8 cellular contexts compared by ENCODE assay signal in genomic region chr1:205630651-205631009, GRCh38. TPM values are rescaled to one million over a fixed set of nuclear protein-coding genes. Genes with fewer than 3 reads are reported as not detected.
A peak's percentile ranks its signal among the peaks of the same experiment; 100 is the strongest.
DNase-seq lines count a peak whose midpoint lies in the region; ATAC-seq and TF ChIP-seq lines count a peak whose summit lies in the region.

No MANE protein-coding gene starts in this region.

- H3K27ac ChIP-seq in SJSA1 (peak overlapping the region; percentile 92), fibroblast of lung (ENCODE audit: insufficient read depth, low read length) (peak overlapping the region; percentile 97), psoas muscle (peak overlapping the region; percentile 98)

- 19 to 22% (median 20%) methylated on average over 3 of the region's 3 CpGs for WGBS in psoas muscle, 3 donors

- peaks cover 16% of the 10 kb centered on the region for H3K4me1 ChIP-seq in SJSA1 (replicated peaks)
- peaks cover 9% of the 10 kb centered on the region for H3K4me1 ChIP-seq in fibroblast of lung (ENCODE audit: control insufficient read depth, extremely low read depth, insufficient read depth, low read length)
- H3K4me1 ChIP-seq in psoas muscle, result peaks cover 42% of the 10 kb centered on the region

- ATAC-seq in psoas muscle (no peak), HG03135 (IDR thresholded peaks at IDR 0.05; ENCODE audit: unreplicated experiment) (no peak), HG03457 (IDR thresholded peaks at IDR 0.05; ENCODE audit: unreplicated experiment) (no peak)

- H3K4me3 ChIP-seq in SJSA1, result peak overlapping the region; percentile 94
- H3K4me3 ChIP-seq in fibroblast of lung (replicated peaks in 1 of 4; ENCODE audit: control extremely low read depth in 1 of 4, insufficient read depth in 1 of 4, low read depth in 3 of 4, low read length in 4 of 4), result peak overlapping the region; percentile 68 to 88 (median 83)
- peak overlapping the region; percentile 80 for H3K4me3 ChIP-seq in psoas muscle

- peak overlapping the region; percentile 94 for H3K9ac ChIP-seq in fibroblast of lung (ENCODE audit: insufficient read depth, low read length)

- H2AFZ ChIP-seq in fibroblast of lung (ENCODE audit: low read length), result no peak overlapping the region

- no peak for TF ChIP-seq CTCF in fibroblast of lung (conservative IDR thresholded peaks at IDR 0.05 in 1 of 2, IDR thresholded peaks at IDR 0.05 in 1 of 2; ENCODE audit: low read depth in 1 of 2, low read length in 2 of 2)
- no peak for TF ChIP-seq CTCF in psoas muscle (IDR thresholded peaks at IDR 0.05)

- peaks cover 46% of the 10 kb centered on the region for H3K79me2 ChIP-seq in fibroblast of lung (ENCODE audit: control insufficient read depth, insufficient read depth, low read length)

- no peaks in the 10 kb centered on the region for H3K27me3 ChIP-seq in SJSA1 (replicated peaks)
- no peaks in the 10 kb centered on the region for H3K27me3 ChIP-seq in fibroblast of lung (ENCODE audit: control insufficient read depth, insufficient read depth, low read length)
- H3K27me3 ChIP-seq in psoas muscle (ENCODE audit: insufficient read depth in 3 of 3, low read length in 2 of 3), result no peaks in the 10 kb centered on the region

- DNase-seq in ELR (ENCODE audit: low read depth) (peak; percentile 14), SJSA1 (ENCODE audit: low read depth in 1 of 2, low spot score in 2 of 2) (no peak), fibroblast of lung (ENCODE audit: low read depth in 2 of 2) (no peak), psoas muscle (no peak), NCI-H1436 (lab: John Stamatoyannopoulos, UW) (no peak), SW 1271 (lab: John Stamatoyannopoulos, UW) (no peak)

- peak overlapping the region; percentile 67 for H3K4me2 ChIP-seq in fibroblast of lung (ENCODE audit: extremely low read depth, insufficient read depth, low read length)

- H4K20me1 ChIP-seq in fibroblast of lung (ENCODE audit: control insufficient read depth, extremely low read depth, insufficient read depth, low read length), result no peaks in the 10 kb centered on the region

- intact Hi-C loops in psoas muscle (cut with DNase I), result loop anchor here (5.0 kb wide), 1 partner anchor 38 kb away; no protein-coding TSS in a partner anchor

- H3K36me3 ChIP-seq in SJSA1 (peaks cover 7% of the 10 kb centered on the region), fibroblast of lung (ENCODE audit: control insufficient read depth, insufficient read depth, low read length) (no peaks in the 10 kb centered on the region), psoas muscle (ENCODE audit: insufficient read depth in 1 of 2, low read depth in 1 of 2) (peaks cover 0 to 5% of the 10 kb centered on the region in 2 donors)

- H3K9me3 ChIP-seq in SJSA1 (replicated peaks) (no peaks in the 10 kb centered on the region), fibroblast of lung (ENCODE audit: control insufficient read depth, insufficient read depth, low read depth, low read length) (no peaks in the 10 kb centered on the region), psoas muscle (no peaks in the 10 kb centered on the region)

RNA-seq across cellular contexts. Expression of gene ELK4, which starts 1.2 kb away (rescaled TPM):
- 11.6 and 18.4 TPM in 2 replicates for total RNA-seq in SJSA1 (2014; rRNA removed; shearing (Covaris generic))
- total RNA-seq in fibroblast of lung (11.0 and 11.7 TPM in 2 replicates), psoas muscle (10 to 100 TPM; 34.4 to 67.8 (median 43.7) TPM)
- polyA plus RNA-seq in fibroblast of lung (8.0 and 11.8 TPM in 2 replicates), psoas muscle (10 to 100 TPM in 2 of 3 donors, 1 to 10 TPM in 1; 5.5 to 18.6 (median 11.2) TPM)
- polyA plus RNA-seq in fibroblast of lung (2012), result 6.4 and 9.6 TPM in 2 replicates
- polyA minus RNA-seq in fibroblast of lung (ENCODE audit: low replicate concordance), result 12.7 and 16.9 TPM in 2 replicates

RNA-seq across cellular contexts. Expression of gene SLC45A3, which starts 49.7 kb away (rescaled TPM):
- total RNA-seq in SJSA1 (2014; rRNA removed; shearing (Covaris generic)), result 2.0 and 2.4 TPM in 2 replicates
- 1.5 and 2.3 TPM in 2 replicates for total RNA-seq in fibroblast of lung
- polyA plus RNA-seq in fibroblast of lung, result 0.90 and 1.1 TPM in 2 replicates
- 0.82 and 1.1 TPM in 2 replicates for polyA plus RNA-seq in fibroblast of lung (2012)
- polyA minus RNA-seq in fibroblast of lung (ENCODE audit: low replicate concordance), result 0.33 and 2.0 TPM in 2 replicates
- total RNA-seq in psoas muscle, result 1 to 10 TPM in 1 of 4 donors, under 1 TPM in 3; 0.32 to 2.7 (median 0.51) TPM
- under 1 TPM; 0.15 to 0.95 (median 0.16) TPM for polyA plus RNA-seq in psoas muscle
